ENCODE assay signal across 7 cellular contexts in genomic region chr10:11515596-11516418, GRCh38.
A peak's percentile ranks its signal among the peaks of the same experiment; 100 is the strongest.
DNase-seq lines count a peak whose midpoint lies in the region; ATAC-seq, FAIRE-seq and TF ChIP-seq lines count a peak whose summit lies in the region.

No MANE protein-coding gene starts in this region.

- no peaks in the 10 kb centered on the region for H3K9me3 ChIP-seq in RWPE2 (ENCODE audit: severe bottlenecking)
- no peaks in the 10 kb centered on the region for H3K9me3 ChIP-seq in body of pancreas

- DNase-seq in HTR-8/SVneo (ENCODE audit: insufficient read length, low spot score) = peak; percentile 41
- no peak for DNase-seq in RWPE2 (ENCODE audit: low spot score)
- DNase-seq in body of pancreas = peak; percentile 55 to 76 (median 64)
- peak; percentile 26 to 44 for DNase-seq in stimulated activated CD4-positive, alpha-beta T cell treated with anti-CD3 and anti-CD28 coated beads, Interleukin-4, amount 100 ng/mL, for 4 hours

- H3K4me1 ChIP-seq in RWPE2 (ENCODE audit: insufficient read depth, poor library complexity, severe bottlenecking) (no peaks in the 10 kb centered on the region), body of pancreas (peaks cover 3% of the 10 kb centered on the region)

- no peak overlapping the region for H3K4me3 ChIP-seq in RWPE2 (ENCODE audit: severe bottlenecking)
- H3K4me3 ChIP-seq in body of pancreas = no peak overlapping the region

- 5 to 7% methylated on average over 5 of the region's 5 CpGs for WGBS in body of pancreas, 2 donors

- FAIRE-seq in G401.6 (lab: Jason Lieb, UNC) (peak; percentile 93), HTR-8/SVneo (lab: Jason Lieb, UNC) (no peak), islet of Langerhans (lab: Jason Lieb, UNC) (peak; percentile 99)

- H3K27me3 ChIP-seq in RWPE2 (ENCODE audit: insufficient read depth, poor library complexity, severe bottlenecking) = no peaks in the 10 kb centered on the region
- H3K27me3 ChIP-seq in body of pancreas = no peaks in the 10 kb centered on the region

- H3K27ac ChIP-seq in RWPE2 (ENCODE audit: poor library complexity, severe bottlenecking) (no peak overlapping the region), body of pancreas (no peak overlapping the region)

- H3K36me3 ChIP-seq in RWPE2 (ENCODE audit: low read depth) (no peaks in the 10 kb centered on the region), body of pancreas (replicated peaks in 1 of 2; ENCODE audit: insufficient read depth in 1 of 2, low read depth in 2 of 2) (no peaks in the 10 kb centered on the region)

- intact Hi-C loops in body of pancreas (cut with DNase I) = loop anchor here (10.0 kb wide), 2 partner anchors 209 to 249 kb away; no protein-coding TSS in a partner anchor

- TF ChIP-seq CTCF in RWPE2 (IDR thresholded peaks at IDR 0.05; ENCODE audit: poor library complexity, severe bottlenecking) (peak; percentile 86), body of pancreas (IDR thresholded peaks at IDR 0.05) (peak; percentile 60 to 91 (median 89))

- ATAC-seq in GM21381 (IDR thresholded peaks at IDR 0.05; ENCODE audit: unreplicated experiment) = peak; percentile 42
- peak; percentile 76 for ATAC-seq in RWPE2 (ENCODE audit: low read depth)
- peak; percentile 72 for ATAC-seq in body of pancreas

- TF ChIP-seq POLR2A in body of pancreas (IDR thresholded peaks at IDR 0.05) = no peak
